In the genomic region with DNA sequence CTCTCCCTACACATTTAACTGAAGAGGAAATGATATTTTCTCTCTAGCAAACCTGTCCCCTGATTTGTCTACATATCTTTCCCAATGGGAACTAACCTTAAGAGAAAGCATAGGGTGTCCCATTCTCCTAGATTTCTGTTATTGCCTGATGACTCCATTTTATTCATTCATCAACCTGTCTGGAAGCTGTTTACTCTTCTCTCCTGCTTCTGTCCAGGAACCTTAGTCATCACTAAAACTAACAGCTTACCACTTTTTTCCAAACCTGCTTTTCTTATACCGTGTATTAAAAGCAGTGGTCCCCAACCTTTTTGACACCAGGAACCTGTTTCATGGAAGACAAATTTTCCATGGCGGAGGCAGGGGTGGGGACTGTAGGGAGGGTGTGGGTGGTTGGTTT, we compare ENCODE assay signal across 22 cellular contexts.
DNase-seq lines count a peak whose midpoint lies in the region; ATAC-seq, FAIRE-seq and TF ChIP-seq lines count a peak whose summit lies in the region.
"Had no signal": no experiment of that assay in that cellular context is flagged by ENCODE, and none has a peak within 500 bp of the region (broad histone marks: within the 10 kb centered on the region; RNA-seq: fewer than 3 reads in every experiment).

No MANE protein-coding gene starts in this region.

- H3F3A ChIP-seq in PC-3 (ENCODE audit: low read length, unreplicated experiment) = no peaks in the 10 kb centered on the region

- peaks cover 2% of the 10 kb centered on the region for H3K9me3 Mint-ChIP-seq in activated naive CD4-positive, alpha-beta T cell treated with anti-CD3 and anti-CD28 coated beads, Interleukin-2, amount 10 ng/mL, durations not matched to agents 7 days and 5 days

- intact Hi-C loops in PC-3 (cut with micrococcal nuclease) = loop anchor here (5.0 kb wide), 1 partner anchor 128 kb away; no protein-coding TSS in a partner anchor
- intact Hi-C loops in thyroid gland (cut with DNase I) = no loop called here

- H3K27ac ChIP-seq in PC-3 (ENCODE audit: low read length) (no peak overlapping the region), thyroid gland (no peak overlapping the region)
- H3K27ac ChIP-seq: 22Rv1; A549; BLaER1 treated with 17β-estradiol and CSF1 and Interleukin-3, amounts not matched to agents 10 nM and 100 nM; C4-2B had no signal

- CTCF ChIA-PET in PC-3 (lab: Charles Lee) = no interaction called here
- CTCF ChIA-PET in activated naive CD4-positive, alpha-beta T cell treated with anti-CD3 and anti-CD28 coated beads, Interleukin-2, amount 10 ng/mL, durations not matched to agents 7 days and 5 days (lab: Charles Lee) = no interaction called here

- no peak overlapping the region for H3K4me3 Mint-ChIP-seq in activated naive CD4-positive, alpha-beta T cell treated with anti-CD3 and anti-CD28 coated beads, Interleukin-2, amount 10 ng/mL, durations not matched to agents 7 days and 5 days
- H3K4me3 Mint-ChIP-seq: B cell; CD4-positive, alpha-beta T cell; CD8-positive, alpha-beta T cell had no signal

- no peaks in the 10 kb centered on the region for H3K27me3 ChIP-seq in PC-3 (ENCODE audit: low read length)
- no peaks in the 10 kb centered on the region for H3K27me3 ChIP-seq in thyroid gland
- H3K27me3 ChIP-seq: BLaER1 treated with 17β-estradiol and CSF1 and Interleukin-3, amounts not matched to agents 10 nM and 100 nM had no signal

- no peaks in the 10 kb centered on the region for H3K27me3 Mint-ChIP-seq in activated naive CD4-positive, alpha-beta T cell treated with anti-CD3 and anti-CD28 coated beads, Interleukin-2, amount 10 ng/mL, durations not matched to agents 7 days and 5 days
- H3K27me3 Mint-ChIP-seq: B cell; CD4-positive, alpha-beta T cell had no signal

- no peaks in the 10 kb centered on the region for H3K4me1 Mint-ChIP-seq in activated naive CD4-positive, alpha-beta T cell treated with anti-CD3 and anti-CD28 coated beads, Interleukin-2, amount 10 ng/mL, durations not matched to agents 7 days and 5 days
- H3K4me1 Mint-ChIP-seq: B cell had no signal

- no peak overlapping the region for H3K9ac ChIP-seq in PC-3 (ENCODE audit: low read length)
- H3K9ac ChIP-seq: BLaER1 treated with 17β-estradiol and CSF1 and Interleukin-3, amounts not matched to agents 10 nM and 100 nM had no signal

- no peaks in the 10 kb centered on the region for H3K36me3 Mint-ChIP-seq in activated naive CD4-positive, alpha-beta T cell treated with anti-CD3 and anti-CD28 coated beads, Interleukin-2, amount 10 ng/mL, durations not matched to agents 7 days and 5 days
- H3K36me3 Mint-ChIP-seq: CD8-positive, alpha-beta T cell had no signal

- H3K9me2 ChIP-seq in PC-3 (replicated peaks; ENCODE audit: low read length) = no peaks in the 10 kb centered on the region

- no peaks in the 10 kb centered on the region for H4K20me1 ChIP-seq in PC-3 (ENCODE audit: low read length)
- H4K20me1 ChIP-seq: BLaER1 treated with 17β-estradiol and CSF1 and Interleukin-3, amounts not matched to agents 10 nM and 100 nM had no signal

- FAIRE-seq in H54 (lab: Jason Lieb, UNC) (peak; percentile 36), urothelium cell line (lab: Jason Lieb, UNC) (peak; percentile 37)
- FAIRE-seq: A549, D721Med, G401.6, GM12891 had no signal

- WGBS in thyroid gland, 2 donors = 84 to 94% methylated on average over 2 of the region's 2 CpGs

- no peak overlapping the region for H2AFZ ChIP-seq in PC-3 (ENCODE audit: low read length)

- H3K27ac Mint-ChIP-seq in activated naive CD4-positive, alpha-beta T cell treated with anti-CD3 and anti-CD28 coated beads, Interleukin-2, amount 10 ng/mL, durations not matched to agents 7 days and 5 days = no peak overlapping the region
- H3K27ac Mint-ChIP-seq: B cell; CD4-positive, alpha-beta T cell; CD8-positive, alpha-beta T cell had no signal

- H3K9me3 ChIP-seq in PC-3 (ENCODE audit: low read length) (no peaks in the 10 kb centered on the region), thyroid gland (no peaks in the 10 kb centered on the region)
- H3K9me3 ChIP-seq: A549; BLaER1 treated with 17β-estradiol and CSF1 and Interleukin-3, amounts not matched to agents 10 nM and 100 nM; Caco-2 had no signal

- TF ChIP-seq POLR2A in H54 (IDR thresholded peaks at IDR 0.05; ENCODE audit: low read depth, low read length) (no peak), thyroid gland (IDR thresholded peaks at IDR 0.05) (no peak)

- DNase-seq in DMS53 (lab: John Stamatoyannopoulos, UW) (peak; percentile 14), H54 (ENCODE audit: insufficient read length, low spot score) (no peak), PC-3 (peak; percentile 23), urothelium cell line (ENCODE audit: low spot score) (no peak), thyroid gland (no peak), cerebellum (ENCODE audit: low spot score) (no peak)
- no peak for DNase-seq in activated naive CD4-positive, alpha-beta T cell treated with anti-CD3 and anti-CD28 coated beads, Interleukin-2, amount 10 ng/mL, durations not matched to agents 7 days and 5 days
- DNase-seq: AML-193; Caco-2; Calu3; CD4-positive, alpha-beta T cell; CD8-positive, alpha-beta T cell; DMS79 treated with DMSO at 0.1 percent for 48 hours; GF-D8 had no signal

- no peak overlapping the region for H3K4me2 ChIP-seq in PC-3 (ENCODE audit: low read length)
- H3K4me2 ChIP-seq: A549; BLaER1 treated with 17β-estradiol and CSF1 and Interleukin-3, amounts not matched to agents 10 nM and 100 nM had no signal

- no peaks in the 10 kb centered on the region for H3K36me3 ChIP-seq in PC-3 (ENCODE audit: low read depth, low read length)
- no peaks in the 10 kb centered on the region for H3K36me3 ChIP-seq in thyroid gland
- H3K36me3 ChIP-seq: BLaER1 treated with 17β-estradiol and CSF1 and Interleukin-3, amounts not matched to agents 10 nM and 100 nM had no signal

- ATAC-seq in PC-3 = peak; percentile 90
- ATAC-seq: A549; CD8-positive, alpha-beta T cell had no signal

- no peak for TF ChIP-seq CTCF in PC-3 (conservative IDR thresholded peaks at IDR 0.05; ENCODE audit: low read depth, low read length)
- TF ChIP-seq CTCF in thyroid gland (IDR thresholded peaks at IDR 0.05) = no peak

- H3K79me2 ChIP-seq in PC-3 (ENCODE audit: low read length) = no peaks in the 10 kb centered on the region

- POLR2A ChIA-PET in PC-3 (lab: Charles Lee; ENCODE audit: unreplicated experiment) = no interaction called here

- H3K4me3 ChIP-seq in PC-3 (ENCODE audit: low read length) (no peak overlapping the region), thyroid gland (replicated peaks in 1 of 3) (no peak overlapping the region)
- H3K4me3 ChIP-seq: A549; BLaER1 treated with 17β-estradiol and CSF1 and Interleukin-3, amounts not matched to agents 10 nM and 100 nM had no signal

- BruUV-seq in PC-3 (replicated peaks; lab: Mats Ljungman, UMichigan) = no TSS peak

- no peaks in the 10 kb centered on the region for H3K4me1 ChIP-seq in PC-3 (ENCODE audit: insufficient read depth, low read length)
- no peaks in the 10 kb centered on the region for H3K4me1 ChIP-seq in thyroid gland
- H3K4me1 ChIP-seq: A549; BLaER1 treated with 17β-estradiol and CSF1 and Interleukin-3, amounts not matched to agents 10 nM and 100 nM; Caco-2 had no signal

Comparison
In these comparisons a context has a peak if more than half of its experiments do, and no peak if none do; other contexts are left out.
1. DNase-seq: peak in DMS53 (single experiment) and PC-3 (single experiment); none in H54 (single experiment), urothelium cell line (single experiment), thyroid gland (0 of 2), cerebellum (single experiment) and activated naive CD4-positive, alpha-beta T cell treated with anti-CD3 and anti-CD28 coated beads, Interleukin-2, amount 10 ng/mL, durations not matched to agents 7 days and 5 days (single experiment).